Comparison of ENCODE assay signal across 1 cellular context in genomic region chr1:51417496-51418383, GRCh38.
TF ChIP-seq lines count a peak whose summit lies in the region.

No MANE protein-coding gene starts in this region.

TF ChIP-seq in GM23338, 12 proteins besides CTCF, POLR2A, EP300 and RAD21 (continued from another document):
- TF ChIP-seq, protein P1, sequence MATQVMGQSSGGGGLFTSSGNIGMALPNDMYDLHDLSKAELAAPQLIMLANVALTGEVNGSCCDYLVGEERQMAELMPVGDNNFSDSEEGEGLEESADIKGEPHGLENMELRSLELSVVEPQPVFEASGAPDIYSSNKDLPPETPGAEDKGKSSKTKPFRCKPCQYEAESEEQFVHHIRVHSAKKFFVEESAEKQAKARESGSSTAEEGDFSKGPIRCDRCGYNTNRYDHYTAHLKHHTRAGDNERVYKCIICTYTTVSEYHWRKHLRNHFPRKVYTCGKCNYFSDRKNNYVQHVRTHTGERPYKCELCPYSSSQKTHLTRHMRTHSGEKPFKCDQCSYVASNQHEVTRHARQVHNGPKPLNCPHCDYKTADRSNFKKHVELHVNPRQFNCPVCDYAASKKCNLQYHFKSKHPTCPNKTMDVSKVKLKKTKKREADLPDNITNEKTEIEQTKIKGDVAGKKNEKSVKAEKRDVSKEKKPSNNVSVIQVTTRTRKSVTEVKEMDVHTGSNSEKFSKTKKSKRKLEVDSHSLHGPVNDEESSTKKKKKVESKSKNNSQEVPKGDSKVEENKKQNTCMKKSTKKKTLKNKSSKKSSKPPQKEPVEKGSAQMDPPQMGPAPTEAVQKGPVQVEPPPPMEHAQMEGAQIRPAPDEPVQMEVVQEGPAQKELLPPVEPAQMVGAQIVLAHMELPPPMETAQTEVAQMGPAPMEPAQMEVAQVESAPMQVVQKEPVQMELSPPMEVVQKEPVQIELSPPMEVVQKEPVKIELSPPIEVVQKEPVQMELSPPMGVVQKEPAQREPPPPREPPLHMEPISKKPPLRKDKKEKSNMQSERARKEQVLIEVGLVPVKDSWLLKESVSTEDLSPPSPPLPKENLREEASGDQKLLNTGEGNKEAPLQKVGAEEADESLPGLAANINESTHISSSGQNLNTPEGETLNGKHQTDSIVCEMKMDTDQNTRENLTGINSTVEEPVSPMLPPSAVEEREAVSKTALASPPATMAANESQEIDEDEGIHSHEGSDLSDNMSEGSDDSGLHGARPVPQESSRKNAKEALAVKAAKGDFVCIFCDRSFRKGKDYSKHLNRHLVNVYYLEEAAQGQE (IDR thresholded peaks at IDR 0.05; ENCODE audit: unreplicated experiment): no peak
